Comparison of ENCODE assay signal across 14 cellular contexts in genomic region chr20:48928832-48929725, GRCh38. TPM values are rescaled to one million over a fixed set of nuclear protein-coding genes. Genes with fewer than 3 reads are reported as not detected.
A peak's percentile ranks its signal among the peaks of the same experiment; 100 is the strongest.
DNase-seq lines count a peak whose midpoint lies in the region; ATAC-seq and TF ChIP-seq lines count a peak whose summit lies in the region.
"Had no signal": no experiment of that assay in that cellular context is flagged by ENCODE, and none has a peak within 500 bp of the region (broad histone marks: within the 10 kb centered on the region; RNA-seq: fewer than 3 reads in every experiment).

No MANE protein-coding gene starts in this region.

- 69 to 86% (median 76%) methylated on average over 3 of the region's 3 CpGs for WGBS in spleen, 5 donors

- TF ChIP-seq CTCF in colonic mucosa (IDR thresholded peaks at IDR 0.05) (no peak), spleen (IDR thresholded peaks at IDR 0.05 in 8 of 11, conservative IDR thresholded peaks at IDR 0.05 in 3 of 11) (no peak)

- peak; percentile 47 for DNase-seq in GM04503 (ENCODE audit: low read depth)
- no peak for DNase-seq in colonic mucosa
- DNase-seq in spleen, result no peak
- DNase-seq in stimulated activated naive CD4-positive, alpha-beta T cell treated with Interleukin-2 at 50 U/mL for 16 hours (lab: John Stamatoyannopoulos, UW), result no peak
- DNase-seq in SIG-M5 (lab: John Stamatoyannopoulos, UW), result no peak
- DNase-seq: activated T-cell treated with anti-CD3 and anti-CD28 coated beads, Interleukin-2, amount 50 U/mL, for 24 hours; CD4-positive, alpha-beta memory T cell; effector CD8-positive, alpha-beta T cell; NCI-H1930; OCI-M1; small intestine had no signal

- no peak for TF ChIP-seq POLR2A in spleen (IDR thresholded peaks at IDR 0.05)

- H3K36me3 ChIP-seq in colonic mucosa (no peaks in the 10 kb centered on the region), spleen (peaks cover 0 to 8% (median 0%) of the 10 kb centered on the region in 6 donors)

- H3K27ac ChIP-seq in colonic mucosa, result peak overlapping the region; percentile 76
- peak overlapping the region; percentile 60 for H3K27ac ChIP-seq in layer of hippocampus (ENCODE audit: low read depth, low read length)
- H3K27ac ChIP-seq in spleen, result peak overlapping the region in 7 of 8 donors; percentile 22 to 81 (median 69)

- H3K9me3 ChIP-seq in colonic mucosa, result no peaks in the 10 kb centered on the region
- no peaks in the 10 kb centered on the region for H3K9me3 ChIP-seq in spleen

- intact Hi-C loops in colonic mucosa (cut with DNase I) (no loop called here), spleen (cut with DNase I; ENCODE audit: low total_unique reads) (no loop called here)

- no peak overlapping the region for H3K4me3 ChIP-seq in colonic mucosa
- no peak overlapping the region for H3K4me3 ChIP-seq in spleen

- ATAC-seq in GM21723 (IDR thresholded peaks at IDR 0.05; ENCODE audit: unreplicated experiment) (no peak), HG03432 (IDR thresholded peaks at IDR 0.05; ENCODE audit: unreplicated experiment) (no peak)

- H3K27me3 ChIP-seq in colonic mucosa (no peaks in the 10 kb centered on the region), layer of hippocampus (ENCODE audit: control insufficient read depth, insufficient read depth, low read length) (no peaks in the 10 kb centered on the region), spleen (replicated peaks in 1 of 7) (no peaks in the 10 kb centered on the region)

- H3K9ac ChIP-seq in colonic mucosa (ENCODE audit: low read depth in 2 of 2, low read length in 2 of 2), result peak overlapping the region in 1 of 2 donors; percentile 54

- H3K4me1 ChIP-seq in colonic mucosa (peaks cover 16% of the 10 kb centered on the region), spleen (peaks cover 30 to 93% (median 74%) of the 10 kb centered on the region in 6 donors)

RNA-seq across cellular contexts. Expression of gene ARFGEF2, which starts 7.6 kb away (rescaled TPM):
- total RNA-seq in colonic mucosa, result 10 to 100 TPM; 46.9 to 74.1 TPM
- total RNA-seq in spleen, result 10 to 100 TPM; 34.2 to 44.4 (median 41.2) TPM
- polyA plus RNA-seq in spleen, result 10 to 100 TPM in 1 of 3 donors, 1 to 10 TPM in 2; 6.7 to 10.2 (median 7.7) TPM
